ENCODE assay signal across 10 cellular contexts in genomic region chr3:140505256-140505655, GRCh38.
DNase-seq lines count a peak whose midpoint lies in the region; ATAC-seq and TF ChIP-seq lines count a peak whose summit lies in the region.
"Had no signal": no experiment of that assay in that cellular context is flagged by ENCODE, and none has a peak within 500 bp of the region (broad histone marks: within the 10 kb centered on the region; RNA-seq: fewer than 3 reads in every experiment).

No MANE protein-coding gene starts in this region.

- peaks cover 27% of the 10 kb centered on the region for H3K27me3 ChIP-seq in left ventricle myocardium inferior (ENCODE audit: low read depth)
- H3K27me3 ChIP-seq in brain microvascular endothelial cell (replicated peaks): no peaks in the 10 kb centered on the region
- H3K27me3 ChIP-seq in Peyer's patch: no peaks in the 10 kb centered on the region
- H3K27me3 ChIP-seq: SJSA1 had no signal

- no peaks in the 10 kb centered on the region for H3K36me3 Mint-ChIP-seq in progenitor cell of endocrine pancreas (ENCODE audit: insufficient read depth)

- H3K9me3 Mint-ChIP-seq in progenitor cell of endocrine pancreas (ENCODE audit: low read depth): no peaks in the 10 kb centered on the region

- DNase-seq in Right ventricle myocardium superior: no peak
- DNase-seq in left ventricle myocardium inferior: no peak
- DNase-seq in brain microvascular endothelial cell: peak; percentile 23
- no peak for DNase-seq in NCI-H1436 (lab: John Stamatoyannopoulos, UW)
- no peak for DNase-seq in progenitor cell of endocrine pancreas (ENCODE audit: low spot score, unreplicated experiment)
- no peak for DNase-seq in Peyer's patch

- no peak for TF ChIP-seq CTCF in left ventricle myocardium inferior (IDR thresholded peaks at IDR 0.05; ENCODE audit: borderline replicate concordance)
- TF ChIP-seq CTCF in brain microvascular endothelial cell (IDR thresholded peaks at IDR 0.05; ENCODE audit: low read depth, low read length, missing control alignments): no peak
- no peak for TF ChIP-seq CTCF in progenitor cell of endocrine pancreas (IDR thresholded peaks at IDR 0.05; ENCODE audit: unreplicated experiment)
- TF ChIP-seq CTCF in Peyer's patch (IDR thresholded peaks at IDR 0.05): no peak

- no peak for TF ChIP-seq POLR2A in Peyer's patch (IDR thresholded peaks at IDR 0.05)

- H3K27ac Mint-ChIP-seq in progenitor cell of endocrine pancreas: no peak overlapping the region
- H3K27ac Mint-ChIP-seq: B cell had no signal

- H3K27ac ChIP-seq in left ventricle myocardium inferior (replicated peaks) (no peak overlapping the region), brain microvascular endothelial cell (no peak overlapping the region), Peyer's patch (no peak overlapping the region)
- H3K27ac ChIP-seq: SJSA1 had no signal

- H3K4me3 Mint-ChIP-seq in progenitor cell of endocrine pancreas (ENCODE audit: low read depth): no peak overlapping the region
- H3K4me3 Mint-ChIP-seq: B cell had no signal

- H3K27me3 Mint-ChIP-seq in progenitor cell of endocrine pancreas: peaks cover 33% of the 10 kb centered on the region

- peak; percentile 80 for ATAC-seq in Right ventricle myocardium superior (ENCODE audit: poor library complexity)
- peak; percentile 82 for ATAC-seq in HG03039 (IDR thresholded peaks at IDR 0.05; ENCODE audit: unreplicated experiment)
- ATAC-seq in HG03439 (IDR thresholded peaks at IDR 0.05; ENCODE audit: unreplicated experiment): no peak

- H3K4me1 ChIP-seq in left ventricle myocardium inferior: no peaks in the 10 kb centered on the region
- no peaks in the 10 kb centered on the region for H3K4me1 ChIP-seq in Peyer's patch
- H3K4me1 ChIP-seq: SJSA1 had no signal

- H3K4me3 ChIP-seq in left ventricle myocardium inferior (no peak overlapping the region), brain microvascular endothelial cell (ENCODE audit: low read depth, low read length) (no peak overlapping the region), Peyer's patch (no peak overlapping the region)
- H3K4me3 ChIP-seq: SJSA1 had no signal

- H3K9me3 ChIP-seq in left ventricle myocardium inferior (replicated peaks) (no peaks in the 10 kb centered on the region), Peyer's patch (no peaks in the 10 kb centered on the region)
- H3K9me3 ChIP-seq: SJSA1 had no signal

- H3K4me1 Mint-ChIP-seq in progenitor cell of endocrine pancreas (ENCODE audit: low read depth): peaks cover 3% of the 10 kb centered on the region
- H3K4me1 Mint-ChIP-seq: B cell had no signal

- H3K36me3 ChIP-seq in left ventricle myocardium inferior (no peaks in the 10 kb centered on the region), brain microvascular endothelial cell (replicated peaks) (no peaks in the 10 kb centered on the region), Peyer's patch (no peaks in the 10 kb centered on the region)
- H3K36me3 ChIP-seq: SJSA1 had no signal

- intact Hi-C loops in Right ventricle myocardium superior (cut with DNase I): no loop called here
- intact Hi-C loops in left ventricle myocardium inferior (cut with micrococcal nuclease): no loop called here

- in situ Hi-C loops in brain microvascular endothelial cell (cut with HindIII; ENCODE audit: low pct_ligation_motif_present, low sequenced_read_pairs): no loop called here
